ENCODE assay signal across 6 cellular contexts in genomic region chr14:21988413-21988812, GRCh38.
"Had no signal": no experiment of that assay in that cellular context is flagged by ENCODE, and none has a peak within 500 bp of the region (broad histone marks: within the 10 kb centered on the region; RNA-seq: fewer than 3 reads in every experiment).

No MANE protein-coding gene starts in this region.

- ATAC-seq: left cardiac atrium had no signal

- H3K36me3 Mint-ChIP-seq: mesothelial cell of epicardium had no signal

- H3K27ac Mint-ChIP-seq: mesothelial cell of epicardium had no signal

- DNase-seq: left cardiac atrium, lower lobe of right lung, small intestine, substantia nigra, transverse colon had no signal

- H3K9me3 Mint-ChIP-seq: mesothelial cell of epicardium had no signal

- H3K4me3 Mint-ChIP-seq: mesothelial cell of epicardium had no signal

- H3K4me1 Mint-ChIP-seq: mesothelial cell of epicardium had no signal
